In the genomic region with DNA sequence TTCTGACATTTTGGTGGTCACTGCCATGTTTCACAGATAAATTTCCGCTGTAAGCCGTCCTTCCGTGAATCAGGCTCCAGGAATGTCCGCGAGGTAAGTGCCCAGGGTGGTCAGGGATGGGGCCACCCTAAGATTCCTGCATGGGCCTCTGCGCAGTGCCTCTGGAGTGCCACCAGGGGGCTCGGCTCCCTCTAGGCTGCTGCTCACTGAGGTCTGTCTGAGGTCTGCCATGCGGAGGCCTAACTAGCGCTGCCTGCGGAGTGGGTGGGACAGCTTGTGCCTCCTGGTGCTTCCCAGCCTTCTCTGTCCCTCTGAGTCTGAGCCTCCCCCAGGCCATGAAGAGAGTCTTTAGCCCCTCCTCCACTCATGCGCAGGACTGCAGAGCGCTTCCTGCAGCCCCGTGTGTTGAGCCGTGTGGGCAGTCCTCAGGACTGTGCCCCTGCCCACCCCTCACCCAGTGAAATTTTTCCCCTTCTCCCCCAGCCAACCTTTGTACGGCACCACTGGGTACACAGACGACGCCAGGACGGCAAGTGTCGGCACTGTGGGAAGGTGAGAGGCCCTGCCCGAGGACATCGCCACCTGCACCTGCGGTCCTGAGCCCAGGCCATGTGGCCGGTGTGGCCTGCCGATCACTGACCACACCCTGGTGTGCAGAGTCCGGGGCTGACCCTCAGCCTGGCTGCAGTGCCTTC, we compare ENCODE assay signal across 8 cellular contexts. TPM values are rescaled to one million over a fixed set of nuclear protein-coding genes. Genes with fewer than 3 reads are reported as not detected.
DNase-seq lines count a peak whose midpoint lies in the region; ATAC-seq and TF ChIP-seq lines count a peak whose summit lies in the region.

No MANE protein-coding gene starts in this region.

- no peak overlapping the region for H3K27ac ChIP-seq in foreskin keratinocyte

- DNase-seq in NCI-H748 (lab: John Stamatoyannopoulos, UW; ENCODE audit: unreplicated experiment) = peak; percentile 63
- DNase-seq in NCI-H748 treated with DMSO at 0.1 percent for 48 hours (lab: John Stamatoyannopoulos, UW) = no peak
- no peak for DNase-seq in NT2/D1 (ENCODE audit: low read depth, low spot score)
- DNase-seq in activated T-helper 1 cell treated with anti-CD3 and anti-CD28 coated beads, Interleukin-12 subunit alpha, Interleukin-12 subunit beta, Interleukin-2, Interleukin-4 antibody, amounts not matched to agents 30 ng/mL and 10 ng/mL and 1 ng/mL, durations not matched to agents 14 hours and 24 hours and 36 hours (ENCODE audit: low spot score) = peak; percentile 37
- no peak for DNase-seq in foreskin keratinocyte
- peak; percentile 36 for DNase-seq in pulmonary artery endothelial cell (ENCODE audit: low read depth, low spot score)
- no peak for DNase-seq in inferior parietal cortex (ENCODE audit: extremely low spot score)

- peaks cover 15% of the 10 kb centered on the region for H3K36me3 Mint-ChIP-seq in activated T-helper 1 cell treated with anti-CD3 and anti-CD28 coated beads, Interleukin-12 subunit alpha, Interleukin-12 subunit beta, Interleukin-2, Interleukin-4 antibody, amounts not matched to agents 30 ng/mL and 10 ng/mL and 1 ng/mL, durations not matched to agents 14 hours and 24 hours and 36 hours (ENCODE audit: low read depth)

- ATAC-seq in HG02938 (IDR thresholded peaks at IDR 0.05; ENCODE audit: unreplicated experiment) (peak; percentile 50), foreskin keratinocyte (peak; percentile 73)

- H3K9me3 ChIP-seq in NT2/D1 (ENCODE audit: insufficient read depth, low read length) = no peaks in the 10 kb centered on the region

- peaks cover 74% of the 10 kb centered on the region for H3K36me3 ChIP-seq in NT2/D1 (ENCODE audit: insufficient read depth, insufficient read length, low read length)

- H3K9me3 Mint-ChIP-seq in activated T-helper 1 cell treated with anti-CD3 and anti-CD28 coated beads, Interleukin-12 subunit alpha, Interleukin-12 subunit beta, Interleukin-2, Interleukin-4 antibody, amounts not matched to agents 30 ng/mL and 10 ng/mL and 1 ng/mL, durations not matched to agents 14 hours and 24 hours and 36 hours = no peaks in the 10 kb centered on the region

- no peak overlapping the region for H3K4me3 Mint-ChIP-seq in activated T-helper 1 cell treated with anti-CD3 and anti-CD28 coated beads, Interleukin-12 subunit alpha, Interleukin-12 subunit beta, Interleukin-2, Interleukin-4 antibody, amounts not matched to agents 30 ng/mL and 10 ng/mL and 1 ng/mL, durations not matched to agents 14 hours and 24 hours and 36 hours

- intact Hi-C loops in activated T-helper 1 cell treated with anti-CD3 and anti-CD28 coated beads, Interleukin-12 subunit alpha, Interleukin-12 subunit beta, Interleukin-2, Interleukin-4 antibody, amounts not matched to agents 30 ng/mL and 10 ng/mL and 1 ng/mL, durations not matched to agents 14 hours and 24 hours and 36 hours (cut with micrococcal nuclease) = loop anchor here (1.0 to 5.0 kb wide), 2 partner anchors 132 to 169 kb away; no protein-coding TSS in a partner anchor

- H3K9ac ChIP-seq in NT2/D1 (ENCODE audit: insufficient read length, low read depth) = peak overlapping the region; percentile 54

- H3K27ac Mint-ChIP-seq in activated T-helper 1 cell treated with anti-CD3 and anti-CD28 coated beads, Interleukin-12 subunit alpha, Interleukin-12 subunit beta, Interleukin-2, Interleukin-4 antibody, amounts not matched to agents 30 ng/mL and 10 ng/mL and 1 ng/mL, durations not matched to agents 14 hours and 24 hours and 36 hours = no peak overlapping the region

- H3K27me3 ChIP-seq in NT2/D1 (ENCODE audit: insufficient read depth, insufficient read length) (no peaks in the 10 kb centered on the region), foreskin keratinocyte (no peaks in the 10 kb centered on the region)

- no peaks in the 10 kb centered on the region for H3K27me3 Mint-ChIP-seq in activated T-helper 1 cell treated with anti-CD3 and anti-CD28 coated beads, Interleukin-12 subunit alpha, Interleukin-12 subunit beta, Interleukin-2, Interleukin-4 antibody, amounts not matched to agents 30 ng/mL and 10 ng/mL and 1 ng/mL, durations not matched to agents 14 hours and 24 hours and 36 hours (ENCODE audit: insufficient read depth)

- no peak overlapping the region for H3K4me3 ChIP-seq in NT2/D1 (ENCODE audit: insufficient read length, low read depth)

- peaks cover 12% of the 10 kb centered on the region for H3K4me1 Mint-ChIP-seq in activated T-helper 1 cell treated with anti-CD3 and anti-CD28 coated beads, Interleukin-12 subunit alpha, Interleukin-12 subunit beta, Interleukin-2, Interleukin-4 antibody, amounts not matched to agents 30 ng/mL and 10 ng/mL and 1 ng/mL, durations not matched to agents 14 hours and 24 hours and 36 hours (ENCODE audit: low read depth)

- peak; percentile 73 for TF ChIP-seq CTCF in foreskin keratinocyte (conservative IDR thresholded peaks at IDR 0.05)

- H3K4me1 ChIP-seq in NT2/D1 (ENCODE audit: insufficient read depth, insufficient read length) = peaks cover 35% of the 10 kb centered on the region
- no peaks in the 10 kb centered on the region for H3K4me1 ChIP-seq in foreskin keratinocyte

RNA-seq across cellular contexts. Expression of gene MDK, which starts 11.9 kb away (rescaled TPM):
- 5.0 and 7.1 TPM in 2 replicates for total RNA-seq in activated T-helper 1 cell treated with anti-CD3 and anti-CD28 coated beads, Interleukin-12 subunit alpha, Interleukin-12 subunit beta, Interleukin-2, Interleukin-4 antibody, amounts not matched to agents 30 ng/mL and 10 ng/mL and 1 ng/mL, durations not matched to agents 14 hours and 24 hours and 36 hours
- total RNA-seq in foreskin keratinocyte = 23.4 and 24.2 TPM in 2 replicates
- 50.6 and 56.0 TPM in 2 replicates for polyA plus RNA-seq in foreskin keratinocyte
- total RNA-seq in pulmonary artery endothelial cell = 32.3 and 52.0 TPM in 2 replicates

RNA-seq across cellular contexts. Expression of gene CHRM4, which starts 22.0 kb away (rescaled TPM):
- total RNA-seq in activated T-helper 1 cell treated with anti-CD3 and anti-CD28 coated beads, Interleukin-12 subunit alpha, Interleukin-12 subunit beta, Interleukin-2, Interleukin-4 antibody, amounts not matched to agents 30 ng/mL and 10 ng/mL and 1 ng/mL, durations not matched to agents 14 hours and 24 hours and 36 hours = 1.2 TPM in 2 replicates
- not detected in 2 replicates for total RNA-seq in foreskin keratinocyte
- not detected in 2 replicates for polyA plus RNA-seq in foreskin keratinocyte
- 0.18 and 0.59 TPM in 2 replicates for total RNA-seq in pulmonary artery endothelial cell

RNA-seq across cellular contexts. Expression of gene DGKZ, which starts 22.3 kb away (rescaled TPM):
- total RNA-seq in activated T-helper 1 cell treated with anti-CD3 and anti-CD28 coated beads, Interleukin-12 subunit alpha, Interleukin-12 subunit beta, Interleukin-2, Interleukin-4 antibody, amounts not matched to agents 30 ng/mL and 10 ng/mL and 1 ng/mL, durations not matched to agents 14 hours and 24 hours and 36 hours = 101 TPM in 2 replicates
- total RNA-seq in foreskin keratinocyte = 70.1 and 71.6 TPM in 2 replicates
- 57.9 and 59.1 TPM in 2 replicates for polyA plus RNA-seq in foreskin keratinocyte
- 61.8 and 63.3 TPM in 2 replicates for total RNA-seq in pulmonary artery endothelial cell

Comparison
In these comparisons a context has a peak if more than half of its experiments do, and no peak if none do; other contexts are left out.
1. DNase-seq: peak in NCI-H748 (single experiment), activated T-helper 1 cell treated with anti-CD3 and anti-CD28 coated beads, Interleukin-12 subunit alpha, Interleukin-12 subunit beta, Interleukin-2, Interleukin-4 antibody, amounts not matched to agents 30 ng/mL and 10 ng/mL and 1 ng/mL, durations not matched to agents 14 hours and 24 hours and 36 hours (single experiment) and pulmonary artery endothelial cell (single experiment); none in NCI-H748 treated with DMSO at 0.1 percent for 48 hours (single experiment), NT2/D1 (single experiment), foreskin keratinocyte (0 of 2) and inferior parietal cortex (single experiment).